ENCODE assay signal across 8 cellular contexts in genomic region chr6:87588756-87589407, GRCh38. TPM values are rescaled to one million over a fixed set of nuclear protein-coding genes. Genes with fewer than 3 reads are reported as not detected.
DNase-seq lines count a peak whose midpoint lies in the region; TF ChIP-seq lines count a peak whose summit lies in the region.

No MANE protein-coding gene starts in this region.

- peaks cover 41% of the 10 kb centered on the region for H3K4me1 Mint-ChIP-seq in nephron progenitor cell

- H3K4me3 Mint-ChIP-seq in nephron progenitor cell, result peak overlapping the region; percentile 96

- TF ChIP-seq CTCF in nephron progenitor cell (IDR thresholded peaks at IDR 0.05), result no peak

- peak overlapping the region in 10 of 11 experiments; percentile 62 to 79 (median 72); a peak in 16 of 22 replicates for H3K27ac ChIP-seq in BLaER1 treated with 17β-estradiol and CSF1 and Interleukin-3, amounts not matched to agents 10 nM and 100 nM
- peak overlapping the region; percentile 82 for H3K27ac ChIP-seq in effector memory CD4-positive, alpha-beta T cell (ENCODE audit: insufficient read depth, low read length, poor library complexity, severe bottlenecking)

- peaks cover 0 to 12% (median 0%) of the 10 kb centered on the region in 11 experiments; a peak in 5 of 22 replicates for H4K20me1 ChIP-seq in BLaER1 treated with 17β-estradiol and CSF1 and Interleukin-3, amounts not matched to agents 10 nM and 100 nM

- peaks cover 49% of the 10 kb centered on the region for H3K36me3 Mint-ChIP-seq in nephron progenitor cell (ENCODE audit: low read depth)

- peak overlapping the region; percentile 91 for H3K27ac Mint-ChIP-seq in nephron progenitor cell

- no peaks in the 10 kb centered on the region for H3K9me3 ChIP-seq in BLaER1 treated with 17β-estradiol and CSF1 and Interleukin-3, amounts not matched to agents 10 nM and 100 nM (replicated peaks in 1 of 11)
- no peaks in the 10 kb centered on the region for H3K9me3 ChIP-seq in effector memory CD4-positive, alpha-beta T cell (ENCODE audit: control insufficient read depth, low read length)

- peak overlapping the region; percentile 75 to 90 (median 85) for H3K4me2 ChIP-seq in BLaER1 treated with 17β-estradiol and CSF1 and Interleukin-3, amounts not matched to agents 10 nM and 100 nM

- no peaks in the 10 kb centered on the region for H3K36me3 ChIP-seq in BLaER1 treated with 17β-estradiol and CSF1 and Interleukin-3, amounts not matched to agents 10 nM and 100 nM
- H3K36me3 ChIP-seq in effector memory CD4-positive, alpha-beta T cell (ENCODE audit: control insufficient read depth, insufficient read depth, low read length), result peaks cover 2% of the 10 kb centered on the region

- peaks cover 2% of the 10 kb centered on the region for H3K27me3 Mint-ChIP-seq in nephron progenitor cell (ENCODE audit: low read depth, poor library complexity)

- peaks cover 9 to 25% (median 20%) of the 10 kb centered on the region in 10 experiments for H3K4me1 ChIP-seq in BLaER1 treated with 17β-estradiol and CSF1 and Interleukin-3, amounts not matched to agents 10 nM and 100 nM
- H3K4me1 ChIP-seq in effector memory CD4-positive, alpha-beta T cell (ENCODE audit: control insufficient read depth, insufficient read depth, low read length, poor library complexity, severe bottlenecking), result peaks cover 15% of the 10 kb centered on the region

- H3K9me3 Mint-ChIP-seq in nephron progenitor cell, result no peaks in the 10 kb centered on the region

- peak overlapping the region; percentile 72 to 82 (median 77) for H3K4me3 ChIP-seq in BLaER1 treated with 17β-estradiol and CSF1 and Interleukin-3, amounts not matched to agents 10 nM and 100 nM
- H3K4me3 ChIP-seq in effector memory CD4-positive, alpha-beta T cell (ENCODE audit: insufficient read depth, low read depth, low read length, poor library complexity, severe bottlenecking), result peak overlapping the region; percentile 90

- DNase-seq in NCI-H69 (lab: John Stamatoyannopoulos, UW) (peak; percentile 24), nephron progenitor cell (no peak), nucleus accumbens (lab: John Stamatoyannopoulos, UW) (no peak), H4 (ENCODE audit: low spot score) (no peak), D341Med (ENCODE audit: low spot score) (no peak), SK-N-DZ (ENCODE audit: low spot score) (no peak)
- DNase-seq in effector memory CD4-positive, alpha-beta T cell, result no peak

- H3K9ac ChIP-seq in BLaER1 treated with 17β-estradiol and CSF1 and Interleukin-3, amounts not matched to agents 10 nM and 100 nM, result peak overlapping the region; percentile 76 to 86 (median 82)

- H3K27me3 ChIP-seq in BLaER1 treated with 17β-estradiol and CSF1 and Interleukin-3, amounts not matched to agents 10 nM and 100 nM, result no peaks in the 10 kb centered on the region
- H3K27me3 ChIP-seq in effector memory CD4-positive, alpha-beta T cell (replicated peaks; ENCODE audit: control insufficient read depth, insufficient read depth, low read length, poor library complexity, severe bottlenecking), result no peaks in the 10 kb centered on the region

RNA-seq across cellular contexts. Expression of gene RARS2, which starts 0.9 kb away (rescaled TPM):
- 19.7 and 23.5 TPM in 2 replicates for total RNA-seq in H4 (2014; rRNA removed; shearing (Covaris generic))
- 42.3 and 43.8 TPM in 2 replicates for polyA plus RNA-seq in SK-N-DZ (2014; cell fraction: cytosol; rRNA removed)
- polyA plus RNA-seq in SK-N-DZ (2014; cell fraction: nucleus; rRNA removed), result 30.6 and 43.7 TPM in 2 replicates

RNA-seq across cellular contexts. Expression of gene ORC3, which starts 1.1 kb away (rescaled TPM):
- total RNA-seq in H4 (2014; rRNA removed; shearing (Covaris generic)), result 18.7 and 28.6 TPM in 2 replicates
- 117 and 126 TPM in 2 replicates for polyA plus RNA-seq in SK-N-DZ (2014; cell fraction: cytosol; rRNA removed)
- polyA plus RNA-seq in SK-N-DZ (2014; cell fraction: nucleus; rRNA removed), result 70.7 and 131 TPM in 2 replicates
